Comparison of ENCODE assay signal across 13 cellular contexts in genomic region chr11:103862049-103862826, GRCh38.
DNase-seq lines count a peak whose midpoint lies in the region; ATAC-seq and TF ChIP-seq lines count a peak whose summit lies in the region.
"Had no signal": no experiment of that assay in that cellular context is flagged by ENCODE, and none has a peak within 500 bp of the region (broad histone marks: within the 10 kb centered on the region; RNA-seq: fewer than 3 reads in every experiment).

No MANE protein-coding gene starts in this region.

- H3K9me2 ChIP-seq in GM23248 (ENCODE audit: insufficient read depth), result no peaks in the 10 kb centered on the region

- peak; percentile 58 for ATAC-seq in HG03565 (IDR thresholded peaks at IDR 0.05; ENCODE audit: unreplicated experiment)

- H3K27me3 ChIP-seq in GM23248 (replicated peaks; ENCODE audit: insufficient read depth), result no peaks in the 10 kb centered on the region

- H3K36me3 ChIP-seq in GM23248 (ENCODE audit: low read depth), result no peaks in the 10 kb centered on the region

- peaks cover 18% of the 10 kb centered on the region for H3K4me1 Mint-ChIP-seq in nephron progenitor cell
- peaks cover 8% of the 10 kb centered on the region for H3K4me1 Mint-ChIP-seq in MCF 10A (ENCODE audit: insufficient read depth, unreplicated experiment)
- H3K4me1 Mint-ChIP-seq: activated naive CD4-positive, alpha-beta T cell treated with anti-CD3 and anti-CD28 coated beads, Interleukin-2, amount 50 U/mL, for 24 hours had no signal

- DNase-seq in NCI-H1417 (lab: John Stamatoyannopoulos, UW), result peak in 2 of 3 experiments; percentile 58 to 79
- no peak for DNase-seq in NCI-H1417 treated with DMSO at 0.1 percent for 48 hours (lab: John Stamatoyannopoulos, UW)
- DNase-seq in GM23248, result no peak
- DNase-seq in nephron progenitor cell, result peak; percentile 10
- no peak for DNase-seq in NCI-H146 treated with DMSO at 0.1 percent for 48 hours (lab: John Stamatoyannopoulos, UW; ENCODE audit: unreplicated experiment)
- no peak for DNase-seq in MCF 10A (ENCODE audit: unreplicated experiment)
- no peak for DNase-seq in NCI-H2171 (lab: John Stamatoyannopoulos, UW)
- DNase-seq: 8988T, GDM1, NCI-H524 had no signal

- H3K9me3 ChIP-seq in GM23248 (ENCODE audit: low read depth), result no peaks in the 10 kb centered on the region

- peaks cover 9% of the 10 kb centered on the region for H3K9me3 Mint-ChIP-seq in nephron progenitor cell
- peaks cover 8% of the 10 kb centered on the region for H3K9me3 Mint-ChIP-seq in MCF 10A (ENCODE audit: unreplicated experiment)
- H3K9me3 Mint-ChIP-seq: activated naive CD4-positive, alpha-beta T cell treated with anti-CD3 and anti-CD28 coated beads, Interleukin-2, amount 50 U/mL, for 24 hours had no signal

- H3K9ac ChIP-seq in GM23248, result no peak overlapping the region
- H3K9ac ChIP-seq: parathyroid adenoma had no signal

- CTCF ChIA-PET in MCF 10A (lab: Yijun Ruan, JAX), result interaction anchor here (1.5 kb wide), 1 partner anchor 179 kb away, joined by 3 read pairs; no protein-coding TSS in a partner anchor

- H3K27ac Mint-ChIP-seq in nephron progenitor cell (peak overlapping the region; percentile 87), MCF 10A (ENCODE audit: low read depth, unreplicated experiment) (no peak overlapping the region)
- H3K27ac Mint-ChIP-seq: activated naive CD4-positive, alpha-beta T cell treated with anti-CD3 and anti-CD28 coated beads, Interleukin-2, amount 50 U/mL, for 24 hours had no signal

- H4K20me1 ChIP-seq in GM23248 (ENCODE audit: insufficient read depth), result no peaks in the 10 kb centered on the region

- WGBS in GM23248 (ENCODE audit: low coverage in 1 of 2, low lambda C conversion rate in 2 of 2, missing lambda C conversion rate in 2 of 2), 2 experiments, result 56 to 62% methylated on average over 9 of the region's 9 CpGs

- peak overlapping the region; percentile 77; the same call in 1 of the 2 replicates for H2AFZ ChIP-seq in GM23248
- H2AFZ ChIP-seq: parathyroid adenoma had no signal

- H3K79me2 ChIP-seq in GM23248 (ENCODE audit: insufficient read depth), result no peaks in the 10 kb centered on the region
- H3K79me2 ChIP-seq: parathyroid adenoma had no signal

- no peak overlapping the region for H3K27ac ChIP-seq in GM23248
- H3K27ac ChIP-seq: parathyroid adenoma had no signal

- H3K27me3 Mint-ChIP-seq in nephron progenitor cell (ENCODE audit: low read depth, poor library complexity) (no peaks in the 10 kb centered on the region), MCF 10A (ENCODE audit: insufficient read depth, unreplicated experiment) (no peaks in the 10 kb centered on the region)

- H3K4me3 ChIP-seq in GM23248, result no peak overlapping the region

- intact Hi-C loops in MCF 10A (cut with micrococcal nuclease), result no loop called here

- H3K4me3 Mint-ChIP-seq in nephron progenitor cell (no peak overlapping the region), MCF 10A (ENCODE audit: unreplicated experiment) (no peak overlapping the region)
- H3K4me3 Mint-ChIP-seq: activated naive CD4-positive, alpha-beta T cell treated with anti-CD3 and anti-CD28 coated beads, Interleukin-2, amount 50 U/mL, for 24 hours had no signal

- POLR2A ChIA-PET in MCF 10A (lab: Yijun Ruan, JAX), result interaction anchor here (0.8 kb wide), 1 partner anchor 11 kb away, joined by 3 read pairs; no protein-coding TSS in a partner anchor

- H3K36me3 Mint-ChIP-seq in nephron progenitor cell (ENCODE audit: low read depth) (no peaks in the 10 kb centered on the region), MCF 10A (ENCODE audit: insufficient read depth, unreplicated experiment) (no peaks in the 10 kb centered on the region)
- H3K36me3 Mint-ChIP-seq: activated naive CD4-positive, alpha-beta T cell treated with anti-CD3 and anti-CD28 coated beads, Interleukin-2, amount 50 U/mL, for 24 hours had no signal

- H3K4me2 ChIP-seq in GM23248 (ENCODE audit: unreplicated experiment), result no peak overlapping the region

- H3F3A ChIP-seq in GM23248 (ENCODE audit: insufficient read depth), result no peaks in the 10 kb centered on the region

- H3K4me1 ChIP-seq in GM23248 (ENCODE audit: insufficient read depth), result peaks cover 5% of the 10 kb centered on the region; the same call in 1 of the 2 replicates
- H3K4me1 ChIP-seq: parathyroid adenoma had no signal

- TF ChIP-seq CTCF in nephron progenitor cell (IDR thresholded peaks at IDR 0.05) (no peak), MCF 10A (IDR thresholded peaks at IDR 0.05; ENCODE audit: unreplicated experiment) (no peak)

- BruUV-seq in MCF 10A (replicated peaks; lab: Mats Ljungman, UMichigan), result no TSS peak

- in situ Hi-C loops in GM23248 (cut with MboI), result no loop called here

Comparison
In these comparisons a context has a peak if more than half of its experiments do, and no peak if none do; other contexts are left out.
1. DNase-seq: peak in NCI-H1417 (2 of 3) and nephron progenitor cell (single experiment); none in NCI-H1417 treated with DMSO at 0.1 percent for 48 hours (single experiment), GM23248 (single experiment), NCI-H146 treated with DMSO at 0.1 percent for 48 hours (single experiment), MCF 10A (single experiment) and NCI-H2171 (single experiment).